ENCODE assay signal across 16 cellular contexts in genomic region chr2:1715184-1716012, GRCh38. TPM values are rescaled to one million over a fixed set of nuclear protein-coding genes. Genes with fewer than 3 reads are reported as not detected.
DNase-seq lines count a peak whose midpoint lies in the region; ATAC-seq and TF ChIP-seq lines count a peak whose summit lies in the region.
"Had no signal": no experiment of that assay in that cellular context is flagged by ENCODE, and none has a peak within 500 bp of the region (broad histone marks: within the 10 kb centered on the region; RNA-seq: fewer than 3 reads in every experiment).

No MANE protein-coding gene starts in this region.

- peak overlapping the region; percentile 38 for H3K27ac ChIP-seq in suprapubic skin
- H3K27ac ChIP-seq: neutrophil had no signal

- no peaks in the 10 kb centered on the region for H3K36me3 ChIP-seq in suprapubic skin
- H3K36me3 ChIP-seq: neutrophil had no signal

- 53 to 64% methylated on average over 22 of the region's 22 CpGs for WGBS in lower leg skin, 2 donors
- WGBS in suprapubic skin = 53% methylated on average over 22 of the region's 22 CpGs

- no peak overlapping the region for H3K4me3 ChIP-seq in lower leg skin (ENCODE audit: low read depth, poor library complexity, severe bottlenecking)
- H3K4me3 ChIP-seq in suprapubic skin = no peak overlapping the region

- H3K4me1 Mint-ChIP-seq in brain = peaks cover 70% of the 10 kb centered on the region
- H3K4me1 Mint-ChIP-seq: IgD-negative memory B cell had no signal

- TF ChIP-seq EP300 in suprapubic skin (IDR thresholded peaks at IDR 0.05) = no peak

- H3K9me3 ChIP-seq in suprapubic skin = no peaks in the 10 kb centered on the region
- H3K9me3 ChIP-seq: neutrophil had no signal

- H3K27me3 Mint-ChIP-seq in brain = no peaks in the 10 kb centered on the region
- H3K27me3 Mint-ChIP-seq: dendritic cell treated with granulocyte-macrophage colony-stimulating factor and Interleukin-4, amounts not matched to agents 40 ng/mL and 50 ng/mL, for 4 days had no signal

- intact Hi-C loops in lower leg skin (cut with DNase I; ENCODE audit: low total_unique reads) = no loop called here

- DNase-seq in NCI-H146 (lab: John Stamatoyannopoulos, UW) (peak; percentile 54), NCI-H146 treated with DMSO at 0.1 percent for 48 hours (lab: John Stamatoyannopoulos, UW; ENCODE audit: unreplicated experiment) (no peak), lower leg skin (ENCODE audit: low spot score in 2 of 2) (peak; percentile 31 to 87), suprapubic skin (ENCODE audit: low spot score in 2 of 2) (no peak)
- DNase-seq: 8988T; activated CD4-positive, alpha-beta T cell treated with anti-CD3 and anti-CD28 coated beads for 4 hours; DMS79 treated with DMSO at 0.1 percent for 48 hours; NCI-H226; trophoblast cell had no signal

- ATAC-seq in GM19463 (IDR thresholded peaks at IDR 0.05; ENCODE audit: unreplicated experiment) (no peak), HG03095 (IDR thresholded peaks at IDR 0.05; ENCODE audit: unreplicated experiment) (no peak), GM19467 (IDR thresholded peaks at IDR 0.05; ENCODE audit: unreplicated experiment) (no peak)

- no peak for TF ChIP-seq CTCF in brain (conservative IDR thresholded peaks at IDR 0.05)
- TF ChIP-seq CTCF in lower leg skin (IDR thresholded peaks at IDR 0.05) = no peak
- no peak for TF ChIP-seq CTCF in suprapubic skin (IDR thresholded peaks at IDR 0.05)

- H3K9me3 Mint-ChIP-seq in brain = no peaks in the 10 kb centered on the region
- H3K9me3 Mint-ChIP-seq: IgD-negative memory B cell had no signal

- peak overlapping the region; percentile 59 to 93 (median 87) for H3K27ac Mint-ChIP-seq in brain
- H3K27ac Mint-ChIP-seq: dendritic cell treated with granulocyte-macrophage colony-stimulating factor and Interleukin-4, amounts not matched to agents 40 ng/mL and 50 ng/mL, for 4 days had no signal

- no peaks in the 10 kb centered on the region for H3K36me3 Mint-ChIP-seq in brain
- H3K36me3 Mint-ChIP-seq: IgD-negative memory B cell had no signal

- peak overlapping the region; percentile 22 to 78 (median 66) for H3K4me3 Mint-ChIP-seq in brain
- H3K4me3 Mint-ChIP-seq: dendritic cell treated with granulocyte-macrophage colony-stimulating factor and Interleukin-4, amounts not matched to agents 40 ng/mL and 50 ng/mL, for 4 days had no signal

- TF ChIP-seq POLR2A in lower leg skin (IDR thresholded peaks at IDR 0.05) (no peak), suprapubic skin (IDR thresholded peaks at IDR 0.05) (no peak)

- peaks cover 3% of the 10 kb centered on the region for H3K27me3 ChIP-seq in suprapubic skin

- H3K4me1 ChIP-seq in suprapubic skin = peaks cover 22% of the 10 kb centered on the region

RNA-seq across cellular contexts. Expression of gene PXDN, which starts 28.9 kb away (rescaled TPM):
- 6.9 TPM for polyA plus RNA-seq in brain (ENCODE audit: insufficient read depth, low read depth, low replicate concordance)
- total RNA-seq in lower leg skin (10 to 100 TPM in 1 of 4 donors, 1 to 10 TPM in 3; 4.7 to 13.7 (median 7.0) TPM), suprapubic skin (1 to 10 TPM; 7.0 to 9.5 (median 9.4) TPM)

Comparison
In these comparisons a context has a peak if more than half of its experiments do, and no peak if none do; other contexts are left out.
1. DNase-seq: peak in NCI-H146 (single experiment) and lower leg skin (2 of 2); none in NCI-H146 treated with DMSO at 0.1 percent for 48 hours (single experiment) and suprapubic skin (0 of 2).